Comparison of ENCODE assay signal across 13 cellular contexts in the genomic region with DNA sequence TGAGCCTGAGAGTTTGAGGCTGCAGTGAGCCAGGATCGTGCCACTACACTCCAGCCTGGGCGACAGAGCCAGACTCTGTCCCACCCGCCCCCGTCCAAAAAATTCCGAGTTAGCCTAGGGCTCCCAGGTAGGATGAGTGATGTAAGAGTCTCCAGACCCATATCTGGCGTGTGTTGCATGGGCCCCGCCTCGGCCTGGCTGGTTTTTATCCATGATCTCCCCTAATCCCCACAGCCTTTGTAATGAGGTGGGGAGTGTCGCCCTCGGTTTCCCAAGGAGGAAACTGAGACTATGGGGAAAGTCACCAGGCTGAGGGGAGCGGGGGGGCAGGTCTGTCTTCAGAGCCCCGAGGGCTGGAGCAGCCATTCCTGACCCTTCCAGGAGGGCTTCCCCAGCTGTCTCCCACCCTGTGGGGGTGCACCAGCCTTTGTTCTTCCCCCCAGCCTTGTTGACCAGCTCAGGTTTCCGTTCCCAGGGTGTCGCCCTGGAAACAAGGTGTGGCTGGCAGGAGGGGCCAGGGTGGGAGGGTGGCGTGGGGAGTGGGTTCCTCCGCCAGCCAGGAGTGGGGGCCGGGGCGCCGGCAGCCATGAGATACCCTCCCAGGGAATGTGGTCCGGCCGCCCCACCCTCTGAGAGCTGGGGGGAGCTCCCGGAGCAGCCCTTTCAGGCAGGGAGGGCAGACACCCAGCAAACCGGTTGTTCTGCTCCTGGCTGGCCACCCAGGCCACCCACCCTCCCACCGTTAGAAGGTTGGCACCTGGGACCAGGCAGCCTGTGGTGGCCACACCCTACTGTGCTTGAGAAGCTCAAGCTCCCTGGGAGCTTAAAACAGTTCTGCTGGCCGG. TPM values are rescaled to one million over a fixed set of nuclear protein-coding genes. Genes with fewer than 3 reads are reported as not detected.
A peak's percentile ranks its signal among the peaks of the same experiment; 100 is the strongest.
DNase-seq lines count a peak whose midpoint lies in the region; ATAC-seq and TF ChIP-seq lines count a peak whose summit lies in the region.
"Had no signal": no experiment of that assay in that cellular context is flagged by ENCODE, and none has a peak within 500 bp of the region (broad histone marks: within the 10 kb centered on the region; RNA-seq: fewer than 3 reads in every experiment).

No MANE protein-coding gene starts in this region.

- H3K9ac ChIP-seq in mucosa of rectum (ENCODE audit: low read depth in 1 of 2, low read length in 2 of 2), result peak overlapping the region in 1 of 2 donors; percentile 68

- no peak overlapping the region for H3K27ac Mint-ChIP-seq in chondrocyte (ENCODE audit: unreplicated experiment)
- no peak overlapping the region for H3K27ac Mint-ChIP-seq in glutamatergic neuron (ENCODE audit: unreplicated experiment)
- H3K27ac Mint-ChIP-seq: dendritic cell treated with granulocyte-macrophage colony-stimulating factor and Interleukin-4, amounts not matched to agents 40 ng/mL and 50 ng/mL, for 4 days had no signal

- H3K9me3 Mint-ChIP-seq in chondrocyte (ENCODE audit: low read depth) (peaks cover 14% of the 10 kb centered on the region), glutamatergic neuron (ENCODE audit: unreplicated experiment) (no peaks in the 10 kb centered on the region)

- TF ChIP-seq POLR2A in vagina (IDR thresholded peaks at IDR 0.05), result no peak

- H3K4me3 Mint-ChIP-seq in chondrocyte (ENCODE audit: unreplicated experiment), result no peak overlapping the region
- H3K4me3 Mint-ChIP-seq in glutamatergic neuron (ENCODE audit: unreplicated experiment), result no peak overlapping the region
- H3K4me3 Mint-ChIP-seq: dendritic cell treated with granulocyte-macrophage colony-stimulating factor and Interleukin-4, amounts not matched to agents 40 ng/mL and 50 ng/mL, for 4 days had no signal

- intact Hi-C loops in left ventricle myocardium superior (cut with micrococcal nuclease) (no loop called here), cardiac septum (cut with DNase I) (no loop called here), vagina (cut with DNase I) (no loop called here)

- H3K4me1 Mint-ChIP-seq in chondrocyte (ENCODE audit: low read depth) (no peaks in the 10 kb centered on the region), glutamatergic neuron (ENCODE audit: low read depth, unreplicated experiment) (no peaks in the 10 kb centered on the region)

- no peaks in the 10 kb centered on the region for H3K9me3 ChIP-seq in mucosa of rectum (ENCODE audit: control insufficient read depth in 2 of 2, low read length in 2 of 2)
- no peaks in the 10 kb centered on the region for H3K9me3 ChIP-seq in vagina

- H3K36me3 Mint-ChIP-seq in chondrocyte (ENCODE audit: low read depth) (peaks cover 4% of the 10 kb centered on the region), glutamatergic neuron (ENCODE audit: unreplicated experiment) (no peaks in the 10 kb centered on the region)

- H3K27me3 Mint-ChIP-seq in chondrocyte (ENCODE audit: low read depth) (no peaks in the 10 kb centered on the region), glutamatergic neuron (ENCODE audit: unreplicated experiment) (no peaks in the 10 kb centered on the region)

- H3K36me3 ChIP-seq in mucosa of rectum (ENCODE audit: control insufficient read depth in 2 of 2, insufficient read depth in 2 of 2, low read length in 2 of 2), result peaks cover 26 to 29% of the 10 kb centered on the region in 2 donors
- H3K36me3 ChIP-seq in vagina, result no peaks in the 10 kb centered on the region

- no peaks in the 10 kb centered on the region for H3K27me3 ChIP-seq in mucosa of rectum (ENCODE audit: control insufficient read depth in 2 of 2, insufficient read depth in 2 of 2, low read length in 2 of 2)
- no peaks in the 10 kb centered on the region for H3K27me3 ChIP-seq in vagina

- H3K27ac ChIP-seq in mucosa of rectum (ENCODE audit: low read depth in 2 of 2, low read length in 2 of 2), result peak overlapping the region; percentile 84 to 89
- H3K27ac ChIP-seq in vagina, result peak overlapping the region; percentile 79
- H3K27ac ChIP-seq: SK-N-MC had no signal

- H3K4me3 ChIP-seq in mucosa of rectum (ENCODE audit: low read length in 2 of 2) (peak overlapping the region in 1 of 2 donors; percentile 48), vagina (no peak overlapping the region)
- H3K4me3 ChIP-seq: SK-N-MC had no signal

- H3K4me1 ChIP-seq in mucosa of rectum (ENCODE audit: control insufficient read depth in 2 of 2, insufficient read depth in 2 of 2, low read length in 2 of 2) (peaks cover 8 to 17% of the 10 kb centered on the region in 2 donors), vagina (peaks cover 8% of the 10 kb centered on the region)

- TF ChIP-seq CTCF in vagina (IDR thresholded peaks at IDR 0.05) (no peak), chondrocyte (IDR thresholded peaks at IDR 0.05) (no peak), glutamatergic neuron (IDR thresholded peaks at IDR 0.05; ENCODE audit: partially characterized antibody, unreplicated experiment) (no peak)

- peak; percentile 25 for ATAC-seq in left ventricle myocardium superior
- no peak for ATAC-seq in GM21786 (IDR thresholded peaks at IDR 0.05; ENCODE audit: unreplicated experiment)

- no peak for DNase-seq in left ventricle myocardium superior
- DNase-seq in cardiac septum (ENCODE audit: low spot score), result no peak
- peak; percentile 59 for DNase-seq in ecto neural progenitor cell (ENCODE audit: low spot score)
- no peak for DNase-seq in vagina (ENCODE audit: extremely low spot score in 2 of 2)
- no peak for DNase-seq in chondrocyte (ENCODE audit: low spot score)
- no peak for DNase-seq in glutamatergic neuron
- DNase-seq: NCI-H524; stimulated activated CD4-positive, alpha-beta T cell treated with anti-CD3 and anti-CD28 coated beads, Interleukin-12 subunit alpha, Interleukin-12 subunit beta, amount 100 ng/mL, for 4 hours had no signal

RNA-seq across cellular contexts. Expression of a gene that starts 11.5 kb away (rescaled TPM):
- total RNA-seq in left ventricle myocardium superior (131 TPM), cardiac septum (85.4 TPM), vagina (51.6 TPM), chondrocyte (0.68 to 10.2 TPM (median 8.6 TPM) in 3 replicates), glutamatergic neuron (ENCODE audit: unreplicated experiment) (0.59 TPM)
- total RNA-seq: MCF 10A had no signal

RNA-seq across cellular contexts. Expression of a gene that starts 51.8 kb away (rescaled TPM):
- total RNA-seq in left ventricle myocardium superior, result not detected
- total RNA-seq in cardiac septum, result not detected
- not detected for total RNA-seq in vagina
- total RNA-seq in chondrocyte, result not detected in 3 replicates
- total RNA-seq in glutamatergic neuron (ENCODE audit: unreplicated experiment), result not detected
- total RNA-seq: MCF 10A had no signal
